In the genomic region with DNA sequence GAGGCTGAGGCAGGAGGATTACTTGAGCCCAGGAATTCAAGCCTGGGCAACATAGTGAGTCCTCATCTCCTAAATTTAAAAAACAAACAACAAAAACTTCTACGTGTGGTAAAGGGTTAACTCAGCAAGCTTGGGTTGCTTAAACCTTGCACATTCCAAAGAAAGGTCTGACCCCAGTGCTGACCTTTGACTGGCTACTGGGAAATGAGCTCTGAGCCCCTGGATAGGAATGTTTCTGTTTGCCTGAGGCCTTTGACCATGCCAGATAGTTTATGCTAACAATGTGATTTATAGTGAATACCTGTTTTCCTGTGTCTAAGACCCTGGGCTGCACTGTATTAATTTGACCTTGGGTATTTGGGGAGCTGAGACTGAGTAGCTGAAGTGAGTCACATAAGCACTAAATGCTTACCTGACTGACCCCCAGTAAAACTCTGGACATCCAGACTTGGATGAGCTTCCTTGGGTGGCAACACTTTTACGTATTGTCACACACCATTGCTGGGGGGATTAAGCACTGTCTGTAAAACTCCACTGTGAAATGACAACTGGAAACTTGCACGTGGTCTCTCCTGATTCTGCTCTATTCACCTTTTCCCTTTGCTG, we compare ENCODE assay signal across 1 cellular context.
TF ChIP-seq lines count a peak whose summit lies in the region.

No MANE protein-coding gene starts in this region.

TF ChIP-seq in HepG2, 621 proteins besides CTCF, POLR2A, EP300 and RAD21 (continued from another document and continues in another):
- TF ChIP-seq ZSCAN31 (CRISPR knock-in tag; IDR thresholded peaks at IDR 0.05; ENCODE audit: low read depth) (peak; percentile 54; the same call in 1 of the 2 replicates), ZNF652 (CRISPR knock-in tag; IDR thresholded peaks at IDR 0.05; ENCODE audit: borderline replicate concordance, low read depth) (peak; percentile 100), ZNF773 (CRISPR knock-in tag; IDR thresholded peaks at IDR 0.05; ENCODE audit: borderline replicate concordance) (no peak), NR2F6 (IDR thresholded peaks at IDR 0.05) (peak; percentile 100), NR2F6 (CRISPR knock-in tag; IDR thresholded peaks at IDR 0.05) (peak; percentile 100), PITX1 (CRISPR knock-in tag; IDR thresholded peaks at IDR 0.05) (peak; percentile 95), SMARCE1 (IDR thresholded peaks at IDR 0.05; ENCODE audit: borderline replicate concordance) (no peak), TCF7L2 (IDR thresholded peaks at IDR 0.05; ENCODE audit: low read depth, low read length) (no peak), CHD4 (IDR thresholded peaks at IDR 0.05; ENCODE audit: borderline replicate concordance, low read length) (no peak), EZH2 (conservative IDR thresholded peaks at IDR 0.05; ENCODE audit: low read depth, low read length) (no peak), ZNF619 (CRISPR knock-in tag; IDR thresholded peaks at IDR 0.05) (no peak), BORCS8-MEF2B (CRISPR knock-in tag; IDR thresholded peaks at IDR 0.05) (no peak), NONO (IDR thresholded peaks at IDR 0.05) (no peak), NONO (CRISPR knock-in tag; conservative IDR thresholded peaks at IDR 0.05) (peak; percentile 70), MEIS1 (CRISPR knock-in tag; IDR thresholded peaks at IDR 0.05; ENCODE audit: borderline replicate concordance) (peak; percentile 19), WIZ (CRISPR knock-in tag; IDR thresholded peaks at IDR 0.05) (no peak), CHD2 (IDR thresholded peaks at IDR 0.05; ENCODE audit: low read depth, low read length) (no peak), SMAD1 (CRISPR knock-in tag; IDR thresholded peaks at IDR 0.05; ENCODE audit: borderline replicate concordance, low read depth) (no peak), HDAC1 (CRISPR knock-in tag; IDR thresholded peaks at IDR 0.05) (peak; percentile 95), NCOR1 (IDR thresholded peaks at IDR 0.05; ENCODE audit: borderline replicate concordance, low read length) (peak; percentile 96), SMC3 (IDR thresholded peaks at IDR 0.05; ENCODE audit: low read length) (0 out of 2 replicates have a peak, but pooled peaks have one; percentile 22), MBD4 (IDR thresholded peaks at IDR 0.05; ENCODE audit: borderline replicate concordance, low read length) (0 out of 2 replicates have a peak, but pooled peaks have one; percentile 29), HDAC2 (CRISPR knock-in tag; IDR thresholded peaks at IDR 0.05) (peak; percentile 97), HOXA7 (CRISPR knock-in tag; IDR thresholded peaks at IDR 0.05) (no peak), ZNF333 (CRISPR knock-in tag; IDR thresholded peaks at IDR 0.05; ENCODE audit: borderline replicate concordance) (no peak), HOXA3 (CRISPR knock-in tag; IDR thresholded peaks at IDR 0.05) (peak; percentile 68; the same call in 1 of the 2 replicates), ZNF430 (CRISPR knock-in tag; IDR thresholded peaks at IDR 0.05) (no peak), DR1 (CRISPR knock-in tag; IDR thresholded peaks at IDR 0.05) (no peak), ZNF543 (CRISPR knock-in tag; IDR thresholded peaks at IDR 0.05) (no peak), ZNF264 (CRISPR knock-in tag; IDR thresholded peaks at IDR 0.05) (peak; percentile 57; the same call in 1 of the 2 replicates), GTF2F1 (IDR thresholded peaks at IDR 0.05; ENCODE audit: low read length) (no peak), ZNF570 (CRISPR knock-in tag; IDR thresholded peaks at IDR 0.05; ENCODE audit: borderline replicate concordance) (no peak), ZSCAN12 (CRISPR knock-in tag; IDR thresholded peaks at IDR 0.05) (no peak), ELF4 (CRISPR knock-in tag; IDR thresholded peaks at IDR 0.05; ENCODE audit: borderline replicate concordance) (no peak), ELF1 (CRISPR knock-in tag; IDR thresholded peaks at IDR 0.05) (0 out of 2 replicates have a peak, but pooled peaks have one; percentile 25), AHR (CRISPR knock-in tag; IDR thresholded peaks at IDR 0.05) (no peak), ZNF781 (CRISPR knock-in tag; IDR thresholded peaks at IDR 0.05; ENCODE audit: borderline replicate concordance, not compliant biosample characterization) (peak; percentile 43), ZNF121 (CRISPR knock-in tag; IDR thresholded peaks at IDR 0.05) (peak; percentile 94), ZNF546 (CRISPR knock-in tag; conservative IDR thresholded peaks at IDR 0.05) (no peak), ZNF605 (CRISPR knock-in tag; IDR thresholded peaks at IDR 0.05) (peak; percentile 33; the same call in 1 of the 2 replicates)
- TF ChIP-seq, protein P1, sequence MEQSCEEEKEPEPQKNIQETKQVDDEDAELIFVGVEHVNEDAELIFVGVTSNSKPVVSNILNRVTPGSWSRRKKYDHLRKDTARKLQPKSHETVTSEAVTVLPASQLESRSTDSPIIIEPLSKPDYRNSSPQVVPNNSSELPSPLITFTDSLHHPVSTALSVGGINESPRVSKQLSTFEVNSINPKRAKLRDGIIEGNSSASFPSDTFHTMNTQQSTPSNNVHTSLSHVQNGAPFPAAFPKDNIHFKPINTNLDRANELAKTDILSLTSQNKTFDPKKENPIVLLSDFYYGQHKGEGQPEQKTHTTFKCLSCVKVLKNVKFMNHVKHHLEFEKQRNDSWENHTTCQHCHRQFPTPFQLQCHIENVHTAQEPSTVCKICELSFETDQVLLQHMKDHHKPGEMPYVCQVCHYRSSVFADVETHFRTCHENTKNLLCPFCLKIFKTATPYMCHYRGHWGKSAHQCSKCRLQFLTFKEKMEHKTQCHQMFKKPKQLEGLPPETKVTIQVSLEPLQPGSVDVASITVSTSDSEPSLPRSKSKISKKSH (CRISPR knock-in tag; IDR thresholded peaks at IDR 0.05; ENCODE audit: borderline replicate concordance), result no peak
- TF ChIP-seq, protein P2, sequence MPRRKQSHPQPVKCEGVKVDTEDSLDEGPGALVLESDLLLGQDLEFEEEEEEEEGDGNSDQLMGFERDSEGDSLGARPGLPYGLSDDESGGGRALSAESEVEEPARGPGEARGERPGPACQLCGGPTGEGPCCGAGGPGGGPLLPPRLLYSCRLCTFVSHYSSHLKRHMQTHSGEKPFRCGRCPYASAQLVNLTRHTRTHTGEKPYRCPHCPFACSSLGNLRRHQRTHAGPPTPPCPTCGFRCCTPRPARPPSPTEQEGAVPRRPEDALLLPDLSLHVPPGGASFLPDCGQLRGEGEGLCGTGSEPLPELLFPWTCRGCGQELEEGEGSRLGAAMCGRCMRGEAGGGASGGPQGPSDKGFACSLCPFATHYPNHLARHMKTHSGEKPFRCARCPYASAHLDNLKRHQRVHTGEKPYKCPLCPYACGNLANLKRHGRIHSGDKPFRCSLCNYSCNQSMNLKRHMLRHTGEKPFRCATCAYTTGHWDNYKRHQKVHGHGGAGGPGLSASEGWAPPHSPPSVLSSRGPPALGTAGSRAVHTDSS (CRISPR knock-in tag; conservative IDR thresholded peaks at IDR 0.05), result no peak
- TF ChIP-seq, protein P3, sequence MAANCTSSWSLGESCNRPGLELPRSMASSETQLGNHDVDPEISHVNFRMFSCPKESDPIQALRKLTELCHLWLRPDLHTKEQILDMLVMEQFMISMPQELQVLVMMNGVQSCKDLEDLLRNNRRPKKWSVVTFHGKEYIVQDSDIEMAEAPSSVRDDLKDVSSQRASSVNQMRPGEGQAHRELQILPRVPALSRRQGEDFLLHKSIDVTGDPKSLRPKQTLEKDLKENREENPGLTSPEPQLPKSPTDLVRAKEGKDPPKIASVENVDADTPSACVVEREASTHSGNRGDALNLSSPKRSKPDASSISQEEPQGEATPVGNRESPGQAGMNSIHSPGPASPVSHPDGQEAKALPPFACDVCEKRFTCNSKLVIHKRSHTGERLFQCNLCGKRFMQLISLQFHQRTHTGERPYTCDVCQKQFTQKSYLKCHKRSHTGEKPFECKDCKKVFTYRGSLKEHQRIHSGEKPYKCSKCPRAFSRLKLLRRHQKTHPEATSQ (CRISPR knock-in tag; IDR thresholded peaks at IDR 0.05; ENCODE audit: borderline replicate concordance), result no peak
- TF ChIP-seq, protein P4, sequence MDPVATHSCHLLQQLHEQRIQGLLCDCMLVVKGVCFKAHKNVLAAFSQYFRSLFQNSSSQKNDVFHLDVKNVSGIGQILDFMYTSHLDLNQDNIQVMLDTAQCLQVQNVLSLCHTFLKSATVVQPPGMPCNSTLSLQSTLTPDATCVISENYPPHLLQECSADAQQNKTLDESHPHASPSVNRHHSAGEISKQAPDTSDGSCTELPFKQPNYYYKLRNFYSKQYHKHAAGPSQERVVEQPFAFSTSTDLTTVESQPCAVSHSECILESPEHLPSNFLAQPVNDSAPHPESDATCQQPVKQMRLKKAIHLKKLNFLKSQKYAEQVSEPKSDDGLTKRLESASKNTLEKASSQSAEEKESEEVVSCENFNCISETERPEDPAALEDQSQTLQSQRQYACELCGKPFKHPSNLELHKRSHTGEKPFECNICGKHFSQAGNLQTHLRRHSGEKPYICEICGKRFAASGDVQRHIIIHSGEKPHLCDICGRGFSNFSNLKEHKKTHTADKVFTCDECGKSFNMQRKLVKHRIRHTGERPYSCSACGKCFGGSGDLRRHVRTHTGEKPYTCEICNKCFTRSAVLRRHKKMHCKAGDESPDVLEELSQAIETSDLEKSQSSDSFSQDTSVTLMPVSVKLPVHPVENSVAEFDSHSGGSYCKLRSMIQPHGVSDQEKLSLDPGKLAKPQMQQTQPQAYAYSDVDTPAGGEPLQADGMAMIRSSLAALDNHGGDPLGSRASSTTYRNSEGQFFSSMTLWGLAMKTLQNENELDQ (CRISPR knock-in tag; IDR thresholded peaks at IDR 0.05; ENCODE audit: borderline replicate concordance), result no peak
- TF ChIP-seq, protein P5, sequence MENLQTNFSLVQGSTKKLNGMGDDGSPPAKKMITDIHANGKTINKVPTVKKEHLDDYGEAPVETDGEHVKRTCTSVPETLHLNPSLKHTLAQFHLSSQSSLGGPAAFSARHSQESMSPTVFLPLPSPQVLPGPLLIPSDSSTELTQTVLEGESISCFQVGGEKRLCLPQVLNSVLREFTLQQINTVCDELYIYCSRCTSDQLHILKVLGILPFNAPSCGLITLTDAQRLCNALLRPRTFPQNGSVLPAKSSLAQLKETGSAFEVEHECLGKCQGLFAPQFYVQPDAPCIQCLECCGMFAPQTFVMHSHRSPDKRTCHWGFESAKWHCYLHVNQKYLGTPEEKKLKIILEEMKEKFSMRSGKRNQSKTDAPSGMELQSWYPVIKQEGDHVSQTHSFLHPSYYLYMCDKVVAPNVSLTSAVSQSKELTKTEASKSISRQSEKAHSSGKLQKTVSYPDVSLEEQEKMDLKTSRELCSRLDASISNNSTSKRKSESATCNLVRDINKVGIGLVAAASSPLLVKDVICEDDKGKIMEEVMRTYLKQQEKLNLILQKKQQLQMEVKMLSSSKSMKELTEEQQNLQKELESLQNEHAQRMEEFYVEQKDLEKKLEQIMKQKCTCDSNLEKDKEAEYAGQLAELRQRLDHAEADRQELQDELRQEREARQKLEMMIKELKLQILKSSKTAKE (CRISPR knock-in tag; IDR thresholded peaks at IDR 0.05; ENCODE audit: borderline replicate concordance), result peak; percentile 92
- TF ChIP-seq, protein P6, sequence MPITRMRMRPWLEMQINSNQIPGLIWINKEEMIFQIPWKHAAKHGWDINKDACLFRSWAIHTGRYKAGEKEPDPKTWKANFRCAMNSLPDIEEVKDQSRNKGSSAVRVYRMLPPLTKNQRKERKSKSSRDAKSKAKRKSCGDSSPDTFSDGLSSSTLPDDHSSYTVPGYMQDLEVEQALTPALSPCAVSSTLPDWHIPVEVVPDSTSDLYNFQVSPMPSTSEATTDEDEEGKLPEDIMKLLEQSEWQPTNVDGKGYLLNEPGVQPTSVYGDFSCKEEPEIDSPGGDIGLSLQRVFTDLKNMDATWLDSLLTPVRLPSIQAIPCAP (CRISPR knock-in tag; IDR thresholded peaks at IDR 0.05; ENCODE audit: low read depth), result no peak
- TF ChIP-seq, protein P7, sequence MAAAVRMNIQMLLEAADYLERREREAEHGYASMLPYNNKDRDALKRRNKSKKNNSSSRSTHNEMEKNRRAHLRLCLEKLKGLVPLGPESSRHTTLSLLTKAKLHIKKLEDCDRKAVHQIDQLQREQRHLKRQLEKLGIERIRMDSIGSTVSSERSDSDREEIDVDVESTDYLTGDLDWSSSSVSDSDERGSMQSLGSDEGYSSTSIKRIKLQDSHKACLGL (CRISPR knock-in tag; IDR thresholded peaks at IDR 0.05), result no peak
- TF ChIP-seq, protein P8, sequence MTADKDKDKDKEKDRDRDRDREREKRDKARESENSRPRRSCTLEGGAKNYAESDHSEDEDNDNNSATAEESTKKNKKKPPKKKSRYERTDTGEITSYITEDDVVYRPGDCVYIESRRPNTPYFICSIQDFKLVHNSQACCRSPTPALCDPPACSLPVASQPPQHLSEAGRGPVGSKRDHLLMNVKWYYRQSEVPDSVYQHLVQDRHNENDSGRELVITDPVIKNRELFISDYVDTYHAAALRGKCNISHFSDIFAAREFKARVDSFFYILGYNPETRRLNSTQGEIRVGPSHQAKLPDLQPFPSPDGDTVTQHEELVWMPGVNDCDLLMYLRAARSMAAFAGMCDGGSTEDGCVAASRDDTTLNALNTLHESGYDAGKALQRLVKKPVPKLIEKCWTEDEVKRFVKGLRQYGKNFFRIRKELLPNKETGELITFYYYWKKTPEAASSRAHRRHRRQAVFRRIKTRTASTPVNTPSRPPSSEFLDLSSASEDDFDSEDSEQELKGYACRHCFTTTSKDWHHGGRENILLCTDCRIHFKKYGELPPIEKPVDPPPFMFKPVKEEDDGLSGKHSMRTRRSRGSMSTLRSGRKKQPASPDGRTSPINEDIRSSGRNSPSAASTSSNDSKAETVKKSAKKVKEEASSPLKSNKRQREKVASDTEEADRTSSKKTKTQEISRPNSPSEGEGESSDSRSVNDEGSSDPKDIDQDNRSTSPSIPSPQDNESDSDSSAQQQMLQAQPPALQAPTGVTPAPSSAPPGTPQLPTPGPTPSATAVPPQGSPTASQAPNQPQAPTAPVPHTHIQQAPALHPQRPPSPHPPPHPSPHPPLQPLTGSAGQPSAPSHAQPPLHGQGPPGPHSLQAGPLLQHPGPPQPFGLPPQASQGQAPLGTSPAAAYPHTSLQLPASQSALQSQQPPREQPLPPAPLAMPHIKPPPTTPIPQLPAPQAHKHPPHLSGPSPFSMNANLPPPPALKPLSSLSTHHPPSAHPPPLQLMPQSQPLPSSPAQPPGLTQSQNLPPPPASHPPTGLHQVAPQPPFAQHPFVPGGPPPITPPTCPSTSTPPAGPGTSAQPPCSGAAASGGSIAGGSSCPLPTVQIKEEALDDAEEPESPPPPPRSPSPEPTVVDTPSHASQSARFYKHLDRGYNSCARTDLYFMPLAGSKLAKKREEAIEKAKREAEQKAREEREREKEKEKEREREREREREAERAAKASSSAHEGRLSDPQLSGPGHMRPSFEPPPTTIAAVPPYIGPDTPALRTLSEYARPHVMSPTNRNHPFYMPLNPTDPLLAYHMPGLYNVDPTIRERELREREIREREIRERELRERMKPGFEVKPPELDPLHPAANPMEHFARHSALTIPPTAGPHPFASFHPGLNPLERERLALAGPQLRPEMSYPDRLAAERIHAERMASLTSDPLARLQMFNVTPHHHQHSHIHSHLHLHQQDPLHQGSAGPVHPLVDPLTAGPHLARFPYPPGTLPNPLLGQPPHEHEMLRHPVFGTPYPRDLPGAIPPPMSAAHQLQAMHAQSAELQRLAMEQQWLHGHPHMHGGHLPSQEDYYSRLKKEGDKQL (CRISPR knock-in tag; IDR thresholded peaks at IDR 0.05; ENCODE audit: low read depth), result peak; percentile 84
- TF ChIP-seq, protein P9, sequence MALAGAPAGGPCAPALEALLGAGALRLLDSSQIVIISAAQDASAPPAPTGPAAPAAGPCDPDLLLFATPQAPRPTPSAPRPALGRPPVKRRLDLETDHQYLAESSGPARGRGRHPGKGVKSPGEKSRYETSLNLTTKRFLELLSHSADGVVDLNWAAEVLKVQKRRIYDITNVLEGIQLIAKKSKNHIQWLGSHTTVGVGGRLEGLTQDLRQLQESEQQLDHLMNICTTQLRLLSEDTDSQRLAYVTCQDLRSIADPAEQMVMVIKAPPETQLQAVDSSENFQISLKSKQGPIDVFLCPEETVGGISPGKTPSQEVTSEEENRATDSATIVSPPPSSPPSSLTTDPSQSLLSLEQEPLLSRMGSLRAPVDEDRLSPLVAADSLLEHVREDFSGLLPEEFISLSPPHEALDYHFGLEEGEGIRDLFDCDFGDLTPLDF (CRISPR knock-in tag; IDR thresholded peaks at IDR 0.05), result no peak
